8 cellular contexts compared by ENCODE assay signal in genomic region chr16:81730090-81731051, GRCh38. TPM values are rescaled to one million over a fixed set of nuclear protein-coding genes. Genes with fewer than 3 reads are reported as not detected.
DNase-seq lines count a peak whose midpoint lies in the region; ATAC-seq and TF ChIP-seq lines count a peak whose summit lies in the region.

No MANE protein-coding gene starts in this region.

- peak overlapping the region in 2 of 3 donors; percentile 58 to 61 for H3K27ac ChIP-seq in thyroid gland

- H3K27ac Mint-ChIP-seq in IgD-negative memory B cell (peak overlapping the region; percentile 8 to 88 (median 86)), glutamatergic neuron (ENCODE audit: unreplicated experiment) (peak overlapping the region; percentile 83)

- H3K27me3 Mint-ChIP-seq in IgD-negative memory B cell, result no peaks in the 10 kb centered on the region
- no peaks in the 10 kb centered on the region for H3K27me3 Mint-ChIP-seq in glutamatergic neuron (ENCODE audit: unreplicated experiment)

- peak overlapping the region; percentile 66 to 96 (median 90) for H3K4me3 Mint-ChIP-seq in IgD-negative memory B cell
- peak overlapping the region; percentile 75 for H3K4me3 Mint-ChIP-seq in glutamatergic neuron (ENCODE audit: unreplicated experiment)

- WGBS in thyroid gland, 2 donors, result 27 to 28% methylated on average over 26 to 30 of the region's 47 CpGs

- peaks cover 9% of the 10 kb centered on the region in 2 donors for H3K4me1 ChIP-seq in thyroid gland

- intact Hi-C loops in thyroid gland (cut with DNase I), result no loop called here

- TF ChIP-seq POLR2A in thyroid gland (IDR thresholded peaks at IDR 0.05), result no peak

- H3K4me3 ChIP-seq in thyroid gland (replicated peaks in 1 of 3), result peak overlapping the region in 1 of 3 donors; percentile 17

- ATAC-seq in GM21390 (IDR thresholded peaks at IDR 0.05; ENCODE audit: unreplicated experiment), result peak; percentile 72

- TF ChIP-seq CTCF in glutamatergic neuron (IDR thresholded peaks at IDR 0.05; ENCODE audit: partially characterized antibody, unreplicated experiment) (peak; percentile 92), thyroid gland (IDR thresholded peaks at IDR 0.05) (peak; percentile 35 to 67 (median 56))

- H3K36me3 Mint-ChIP-seq in IgD-negative memory B cell (no peaks in the 10 kb centered on the region), glutamatergic neuron (ENCODE audit: unreplicated experiment) (no peaks in the 10 kb centered on the region)

- no peaks in the 10 kb centered on the region for H3K27me3 ChIP-seq in thyroid gland

- DNase-seq in COR-L47 (lab: John Stamatoyannopoulos, UW) (peak; percentile 99), RPMI7951 (ENCODE audit: low read depth) (peak; percentile 80), glutamatergic neuron (peak; percentile 99), occipital lobe (lab: John Stamatoyannopoulos, UW) (peak; percentile 64), thyroid gland (peak; percentile 67 to 69)
- DNase-seq in activated naive CD4-positive, alpha-beta T cell treated with anti-CD3 and anti-CD28 coated beads, Interleukin-2, amount 50 U/mL, for 16 hours, result peak; percentile 64

- H3K9me3 Mint-ChIP-seq in IgD-negative memory B cell (no peaks in the 10 kb centered on the region), glutamatergic neuron (ENCODE audit: unreplicated experiment) (peaks cover 8% of the 10 kb centered on the region)

- no peaks in the 10 kb centered on the region for H3K9me3 ChIP-seq in thyroid gland

- H3K4me1 Mint-ChIP-seq in IgD-negative memory B cell (peaks cover 13 to 21% (median 14%) of the 10 kb centered on the region in 3 donors), glutamatergic neuron (ENCODE audit: low read depth, unreplicated experiment) (peaks cover 6% of the 10 kb centered on the region)

- H3K36me3 ChIP-seq in thyroid gland, result no peaks in the 10 kb centered on the region

RNA-seq across cellular contexts. Expression of gene PLCG2, which starts 48.7 kb away (rescaled TPM):
- 123 TPM for polyA plus RNA-seq in IgD-negative memory B cell
- 0.10 and 0.36 TPM in 2 replicates for total RNA-seq in RPMI7951 (2014; rRNA removed; shearing (Covaris generic))
- total RNA-seq in glutamatergic neuron (ENCODE audit: unreplicated experiment) (0.49 TPM), occipital lobe (1.6 TPM), thyroid gland (10 to 100 TPM in 2 of 4 donors, 1 to 10 TPM in 2; 9.2 to 12.1 (median 10.3) TPM)
